Comparison of ENCODE assay signal across 15 cellular contexts in genomic region chr7:82964150-82964882, GRCh38.
DNase-seq lines count a peak whose midpoint lies in the region; ATAC-seq and TF ChIP-seq lines count a peak whose summit lies in the region.
"Had no signal": no experiment of that assay in that cellular context is flagged by ENCODE, and none has a peak within 500 bp of the region (broad histone marks: within the 10 kb centered on the region; RNA-seq: fewer than 3 reads in every experiment).

No MANE protein-coding gene starts in this region.

- intact Hi-C loops in upper lobe of right lung (cut with DNase I) = no loop called here
- intact Hi-C loops in heart left ventricle (cut with DNase I) = no loop called here

- TF ChIP-seq CTCF in upper lobe of right lung (IDR thresholded peaks at IDR 0.05) = no peak
- no peak for TF ChIP-seq CTCF in heart left ventricle (IDR thresholded peaks at IDR 0.05)

- no peaks in the 10 kb centered on the region for H3K4me1 ChIP-seq in upper lobe of right lung
- H3K4me1 ChIP-seq in heart left ventricle = no peaks in the 10 kb centered on the region
- H3K4me1 ChIP-seq: colonic mucosa had no signal

- H3K27me3 ChIP-seq in upper lobe of right lung (no peaks in the 10 kb centered on the region), heart left ventricle (no peaks in the 10 kb centered on the region)
- H3K27me3 ChIP-seq: colonic mucosa had no signal

- H3K9me3 ChIP-seq in upper lobe of right lung (no peaks in the 10 kb centered on the region), heart left ventricle (no peaks in the 10 kb centered on the region)
- H3K9me3 ChIP-seq: colonic mucosa had no signal

- H3K36me3 ChIP-seq in upper lobe of right lung (no peaks in the 10 kb centered on the region), heart left ventricle (no peaks in the 10 kb centered on the region)
- H3K36me3 ChIP-seq: colonic mucosa had no signal

- 85 to 93% (median 87%) methylated on average over 1 of the region's 1 CpG for WGBS in heart left ventricle, 4 donors

- TF ChIP-seq POLR2A in heart left ventricle (IDR thresholded peaks at IDR 0.05) = no peak

- ATAC-seq in HG02870 (IDR thresholded peaks at IDR 0.05; ENCODE audit: unreplicated experiment) (peak; percentile 61), upper lobe of right lung (peak; percentile 57), HG02642 (IDR thresholded peaks at IDR 0.05; ENCODE audit: poor library complexity, unreplicated experiment) (no peak), heart left ventricle (no peak)
- ATAC-seq: PC-3 had no signal

- DNase-seq in NCI-H2029 treated with DMSO at 0.1 percent for 48 hours (lab: John Stamatoyannopoulos, UW) (peak; percentile 65), NCI-H2029 (lab: John Stamatoyannopoulos, UW) (no peak), NCI-H1105 treated with DMSO at 0.1 percent for 48 hours (lab: John Stamatoyannopoulos, UW) (peak; percentile 81), upper lobe of right lung (no peak), GF-D8 (lab: John Stamatoyannopoulos, UW) (no peak), heart left ventricle (no peak)
- DNase-seq: 8988T, colonic mucosa, mesenchymal stem cell, NCI-H1436 treated with DMSO at 0.1 percent for 48 hours, nucleus accumbens, PC-3 had no signal

- no peak overlapping the region for H3K4me3 ChIP-seq in upper lobe of right lung
- H3K4me3 ChIP-seq in heart left ventricle = no peak overlapping the region
- H3K4me3 ChIP-seq: colonic mucosa, smooth muscle cell had no signal

- H3K27ac ChIP-seq in upper lobe of right lung (no peak overlapping the region), heart left ventricle (no peak overlapping the region)
- H3K27ac ChIP-seq: colonic mucosa had no signal

Comparison
In these comparisons a context has a peak if more than half of its experiments do, and no peak if none do; other contexts are left out.
1. DNase-seq: peak in NCI-H2029 treated with DMSO at 0.1 percent for 48 hours (single experiment) and NCI-H1105 treated with DMSO at 0.1 percent for 48 hours (single experiment); none in NCI-H2029 (single experiment), upper lobe of right lung (single experiment), GF-D8 (single experiment) and heart left ventricle (0 of 5).
2. ATAC-seq: peak in HG02870 (single experiment) and upper lobe of right lung (single experiment); none in HG02642 (single experiment) and heart left ventricle (0 of 4).